Comparison of ENCODE assay signal across 1 cellular context in the genomic region with DNA sequence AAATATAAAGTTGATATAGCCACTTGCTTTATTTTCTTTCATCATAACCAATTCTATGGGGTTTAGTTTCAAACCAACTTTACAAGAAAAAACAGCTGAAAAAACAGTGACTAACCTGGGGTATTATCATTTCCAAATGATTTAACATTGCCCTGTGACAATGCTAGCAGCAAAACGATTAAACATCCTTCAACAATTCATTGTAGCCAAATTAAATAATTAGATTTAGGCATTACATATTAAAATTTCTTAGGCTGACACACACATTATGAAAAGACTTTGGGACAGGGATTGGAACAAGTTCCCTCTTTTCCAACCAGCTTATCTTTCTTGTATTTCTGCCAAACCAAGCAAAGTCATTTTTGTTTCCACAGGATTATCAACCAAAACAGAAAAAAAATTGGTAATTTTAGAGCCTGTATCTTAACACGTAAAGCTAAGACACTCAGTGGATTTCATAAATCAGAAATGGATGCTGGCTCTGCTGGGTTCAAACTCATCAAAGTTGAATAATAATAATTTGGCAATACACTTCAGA.
A peak's percentile ranks its signal among the peaks of the same experiment; 100 is the strongest.
TF ChIP-seq lines count a peak whose summit lies in the region.

No MANE protein-coding gene starts in this region.

TF ChIP-seq in SK-N-SH treated with all-trans-retinoic acid at 6 μM for 48 hours, 23 proteins besides CTCF, POLR2A, EP300 and RAD21 (continued from another document):
- TF ChIP-seq, protein P1, sequence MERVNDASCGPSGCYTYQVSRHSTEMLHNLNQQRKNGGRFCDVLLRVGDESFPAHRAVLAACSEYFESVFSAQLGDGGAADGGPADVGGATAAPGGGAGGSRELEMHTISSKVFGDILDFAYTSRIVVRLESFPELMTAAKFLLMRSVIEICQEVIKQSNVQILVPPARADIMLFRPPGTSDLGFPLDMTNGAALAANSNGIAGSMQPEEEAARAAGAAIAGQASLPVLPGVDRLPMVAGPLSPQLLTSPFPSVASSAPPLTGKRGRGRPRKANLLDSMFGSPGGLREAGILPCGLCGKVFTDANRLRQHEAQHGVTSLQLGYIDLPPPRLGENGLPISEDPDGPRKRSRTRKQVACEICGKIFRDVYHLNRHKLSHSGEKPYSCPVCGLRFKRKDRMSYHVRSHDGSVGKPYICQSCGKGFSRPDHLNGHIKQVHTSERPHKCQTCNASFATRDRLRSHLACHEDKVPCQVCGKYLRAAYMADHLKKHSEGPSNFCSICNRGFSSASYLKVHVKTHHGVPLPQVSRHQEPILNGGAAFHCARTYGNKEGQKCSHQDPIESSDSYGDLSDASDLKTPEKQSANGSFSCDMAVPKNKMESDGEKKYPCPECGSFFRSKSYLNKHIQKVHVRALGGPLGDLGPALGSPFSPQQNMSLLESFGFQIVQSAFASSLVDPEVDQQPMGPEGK (CRISPR knock-in tag; IDR thresholded peaks at IDR 0.05; ENCODE audit: borderline replicate concordance): peak; percentile 95; the same call in 1 of the 2 replicates
- no peak for TF ChIP-seq GLIS3 (CRISPR knock-in tag; IDR thresholded peaks at IDR 0.05)
- no peak for TF ChIP-seq ZFP30 (CRISPR knock-in tag; IDR thresholded peaks at IDR 0.05)
- TF ChIP-seq SNAI2 (CRISPR knock-in tag; IDR thresholded peaks at IDR 0.05): peak; percentile 71; the same call in 1 of the 2 replicates
- peak; percentile 80 for TF ChIP-seq ZFP3 (CRISPR knock-in tag; IDR thresholded peaks at IDR 0.05)
- no peak for TF ChIP-seq ZNF70 (CRISPR knock-in tag; IDR thresholded peaks at IDR 0.05)
- peak; percentile 89 for TF ChIP-seq ZC3H10 (CRISPR knock-in tag; IDR thresholded peaks at IDR 0.05)
- TF ChIP-seq ZNF565 (CRISPR knock-in tag; conservative IDR thresholded peaks at IDR 0.05; ENCODE audit: low read depth): no peak
- TF ChIP-seq ESRRG (CRISPR knock-in tag; IDR thresholded peaks at IDR 0.05): no peak
- TF ChIP-seq, protein P2, sequence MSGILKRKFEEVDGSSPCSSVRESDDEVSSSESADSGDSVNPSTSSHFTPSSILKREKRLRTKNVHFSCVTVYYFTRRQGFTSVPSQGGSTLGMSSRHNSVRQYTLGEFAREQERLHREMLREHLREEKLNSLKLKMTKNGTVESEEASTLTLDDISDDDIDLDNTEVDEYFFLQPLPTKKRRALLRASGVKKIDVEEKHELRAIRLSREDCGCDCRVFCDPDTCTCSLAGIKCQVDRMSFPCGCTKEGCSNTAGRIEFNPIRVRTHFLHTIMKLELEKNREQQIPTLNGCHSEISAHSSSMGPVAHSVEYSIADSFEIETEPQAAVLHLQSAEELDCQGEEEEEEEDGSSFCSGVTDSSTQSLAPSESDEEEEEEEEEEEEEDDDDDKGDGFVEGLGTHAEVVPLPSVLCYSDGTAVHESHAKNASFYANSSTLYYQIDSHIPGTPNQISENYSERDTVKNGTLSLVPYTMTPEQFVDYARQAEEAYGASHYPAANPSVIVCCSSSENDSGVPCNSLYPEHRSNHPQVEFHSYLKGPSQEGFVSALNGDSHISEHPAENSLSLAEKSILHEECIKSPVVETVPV (CRISPR knock-in tag; IDR thresholded peaks at IDR 0.05): peak; percentile 84
- TF ChIP-seq BACH2 (CRISPR knock-in tag; IDR thresholded peaks at IDR 0.05; ENCODE audit: borderline replicate concordance): no peak
- no peak; the same call in 1 of the 2 replicates for TF ChIP-seq ZNF8 (CRISPR knock-in tag; IDR thresholded peaks at IDR 0.05)
- no peak for TF ChIP-seq OSR1 (CRISPR knock-in tag; IDR thresholded peaks at IDR 0.05)
- TF ChIP-seq TCF4 (CRISPR knock-in tag; IDR thresholded peaks at IDR 0.05; ENCODE audit: borderline replicate concordance): peak; percentile 79
- TF ChIP-seq ISL1 (CRISPR knock-in tag; IDR thresholded peaks at IDR 0.05): peak; percentile 98
- no peak for TF ChIP-seq ARNTL (CRISPR knock-in tag; IDR thresholded peaks at IDR 0.05; ENCODE audit: borderline replicate concordance, low read depth)
- no peak for TF ChIP-seq TOX (CRISPR knock-in tag; IDR thresholded peaks at IDR 0.05; ENCODE audit: borderline replicate concordance)
- no peak for TF ChIP-seq RARB (CRISPR knock-in tag; IDR thresholded peaks at IDR 0.05)
- TF ChIP-seq, protein P3, sequence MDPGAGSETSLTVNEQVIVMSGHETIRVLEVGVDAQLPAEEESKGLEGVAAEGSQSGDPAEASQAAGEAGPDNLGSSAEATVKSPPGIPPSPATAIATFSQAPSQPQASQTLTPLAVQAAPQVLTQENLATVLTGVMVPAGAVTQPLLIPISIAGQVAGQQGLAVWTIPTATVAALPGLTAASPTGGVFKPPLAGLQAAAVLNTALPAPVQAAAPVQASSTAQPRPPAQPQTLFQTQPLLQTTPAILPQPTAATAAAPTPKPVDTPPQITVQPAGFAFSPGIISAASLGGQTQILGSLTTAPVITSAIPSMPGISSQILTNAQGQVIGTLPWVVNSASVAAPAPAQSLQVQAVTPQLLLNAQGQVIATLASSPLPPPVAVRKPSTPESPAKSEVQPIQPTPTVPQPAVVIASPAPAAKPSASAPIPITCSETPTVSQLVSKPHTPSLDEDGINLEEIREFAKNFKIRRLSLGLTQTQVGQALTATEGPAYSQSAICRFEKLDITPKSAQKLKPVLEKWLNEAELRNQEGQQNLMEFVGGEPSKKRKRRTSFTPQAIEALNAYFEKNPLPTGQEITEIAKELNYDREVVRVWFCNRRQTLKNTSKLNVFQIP (CRISPR knock-in tag; IDR thresholded peaks at IDR 0.05; ENCODE audit: borderline replicate concordance, low read depth): peak; percentile 89; the same call in 1 of the 2 replicates
TF ChIP-seq in SK-N-SH treated with all-trans-retinoic acid at 6 μM for 48 hours: peak in this region for 9.
